ENCODE assay signal across 17 cellular contexts in genomic region chr17:34434065-34434464, GRCh38.
DNase-seq lines count a peak whose midpoint lies in the region; ATAC-seq, FAIRE-seq and TF ChIP-seq lines count a peak whose summit lies in the region.
"Had no signal": no experiment of that assay in that cellular context is flagged by ENCODE, and none has a peak within 500 bp of the region (broad histone marks: within the 10 kb centered on the region; RNA-seq: fewer than 3 reads in every experiment).

No MANE protein-coding gene starts in this region.

- H3K4me3 Mint-ChIP-seq in activated CD8-positive, alpha-beta T cell treated with anti-CD3 and anti-CD28 coated beads, Interleukin-2, amount 10 ng/mL, durations not matched to agents 7 days and 5 days: no peak overlapping the region
- H3K4me3 Mint-ChIP-seq: activated B cell treated with CpG ODN at 0.5 μM for 24 hours had no signal

- no peak for TF ChIP-seq POLR2A in GM12891 (IDR thresholded peaks at IDR 0.05; ENCODE audit: low read depth, low read length)
- no peak for TF ChIP-seq POLR2A in thyroid gland (IDR thresholded peaks at IDR 0.05)

- no peaks in the 10 kb centered on the region for H3K36me3 Mint-ChIP-seq in activated CD8-positive, alpha-beta T cell treated with anti-CD3 and anti-CD28 coated beads, Interleukin-2, amount 10 ng/mL, durations not matched to agents 7 days and 5 days (ENCODE audit: low read depth)
- H3K36me3 Mint-ChIP-seq: IgD-negative memory B cell had no signal

- no peak overlapping the region for H3K4me3 ChIP-seq in pancreas
- H3K4me3 ChIP-seq in thyroid gland (replicated peaks in 1 of 3): no peak overlapping the region
- H3K4me3 ChIP-seq: esophagus squamous epithelium, testis had no signal

- intact Hi-C loops in pancreas (cut with DNase I): no loop called here
- intact Hi-C loops in thyroid gland (cut with DNase I): no loop called here

- H3K36me3 ChIP-seq in pancreas (no peaks in the 10 kb centered on the region), thyroid gland (no peaks in the 10 kb centered on the region)
- H3K36me3 ChIP-seq: BE2C, esophagus squamous epithelium had no signal

- no peak for TF ChIP-seq CTCF in pancreas (IDR thresholded peaks at IDR 0.05)
- no peak for TF ChIP-seq CTCF in thyroid gland (IDR thresholded peaks at IDR 0.05)

- no peaks in the 10 kb centered on the region for H3K9me3 Mint-ChIP-seq in activated CD8-positive, alpha-beta T cell treated with anti-CD3 and anti-CD28 coated beads, Interleukin-2, amount 10 ng/mL, durations not matched to agents 7 days and 5 days (ENCODE audit: insufficient read depth)
- H3K9me3 Mint-ChIP-seq: activated B cell treated with CpG ODN at 0.5 μM for 24 hours had no signal

- H3K27me3 ChIP-seq in pancreas: no peaks in the 10 kb centered on the region
- no peaks in the 10 kb centered on the region for H3K27me3 ChIP-seq in thyroid gland
- H3K27me3 ChIP-seq: testis had no signal

- H3K9me3 ChIP-seq in pancreas: no peaks in the 10 kb centered on the region
- no peaks in the 10 kb centered on the region for H3K9me3 ChIP-seq in thyroid gland
- H3K9me3 ChIP-seq: BE2C, esophagus squamous epithelium, testis had no signal

- no peaks in the 10 kb centered on the region for H3K4me1 ChIP-seq in pancreas
- no peaks in the 10 kb centered on the region for H3K4me1 ChIP-seq in thyroid gland
- H3K4me1 ChIP-seq: BE2C, esophagus squamous epithelium, testis had no signal

- peaks cover 16% of the 10 kb centered on the region for H3K27me3 Mint-ChIP-seq in activated CD8-positive, alpha-beta T cell treated with anti-CD3 and anti-CD28 coated beads, Interleukin-2, amount 10 ng/mL, durations not matched to agents 7 days and 5 days (ENCODE audit: low read depth)

- DNase-seq in GM12891 (ENCODE audit: insufficient read length, low spot score) (no peak), NOMO-1 (lab: John Stamatoyannopoulos, UW; ENCODE audit: unreplicated experiment in 2 of 2) (peak; percentile 79 to 93), globus pallidus (ENCODE audit: low spot score) (peak; percentile 49), pancreas (peak in 1 of 6 donors; percentile 9), thyroid gland (no peak), GM19238 (ENCODE audit: insufficient read length, low spot score) (no peak)
- no peak for DNase-seq in activated CD8-positive, alpha-beta T cell treated with anti-CD3 and anti-CD28 coated beads, Interleukin-2, amount 10 ng/mL, durations not matched to agents 7 days and 5 days
- DNase-seq: activated B cell treated with CpG ODN at 0.5 μM for 24 hours; BE2C; DMS 273 treated with DMSO at 0.1 percent for 48 hours; esophagus squamous epithelium; NCI-H1092 treated with DMSO at 0.1 percent for 48 hours; NCI-H69; stimulated activated CD4-positive, alpha-beta T cell treated with anti-CD3 and anti-CD28 coated beads, Interleukin-4, amount 100 ng/mL, for 24 hours; testis had no signal

- no peak overlapping the region for H3K27ac Mint-ChIP-seq in activated CD8-positive, alpha-beta T cell treated with anti-CD3 and anti-CD28 coated beads, Interleukin-2, amount 10 ng/mL, durations not matched to agents 7 days and 5 days
- H3K27ac Mint-ChIP-seq: activated B cell treated with CpG ODN at 0.5 μM for 24 hours, IgD-negative memory B cell had no signal

- ATAC-seq in pancreas: peak; percentile 50 to 94 (median 78)
- ATAC-seq in activated CD8-positive, alpha-beta T cell treated with anti-CD3 and anti-CD28 coated beads, Interleukin-2, amount 10 ng/mL, durations not matched to agents 7 days and 5 days: no peak

- 35 to 42% methylated on average over 4 of the region's 4 CpGs for WGBS in pancreas, 2 donors
- whole genome bisulfite sequencing in thyroid gland, 2 donors: 46 to 64% methylated on average over 4 of the region's 4 CpGs

- POLR2A ChIA-PET in activated CD8-positive, alpha-beta T cell treated with anti-CD3 and anti-CD28 coated beads, Interleukin-2, amount 10 ng/mL, durations not matched to agents 7 days and 5 days (lab: Charles Lee): interaction anchor here (0.6 kb wide), 1 partner anchor 438 kb away, joined by 3 read pairs; no protein-coding TSS in a partner anchor

- no peaks in the 10 kb centered on the region for H3K4me1 Mint-ChIP-seq in activated CD8-positive, alpha-beta T cell treated with anti-CD3 and anti-CD28 coated beads, Interleukin-2, amount 10 ng/mL, durations not matched to agents 7 days and 5 days (ENCODE audit: low read depth)
- H3K4me1 Mint-ChIP-seq: activated B cell treated with CpG ODN at 0.5 μM for 24 hours, IgD-negative memory B cell had no signal

- H3K27ac ChIP-seq in pancreas (peak overlapping the region in 2 of 4 donors; percentile 28 to 37), thyroid gland (no peak overlapping the region)
- H3K27ac ChIP-seq: esophagus squamous epithelium, testis had no signal

- FAIRE-seq in GM12891 (lab: Jason Lieb, UNC) (no peak), pancreas (lab: Jason Lieb, UNC) (no peak)
- FAIRE-seq: H54 had no signal

- CTCF ChIA-PET in activated CD8-positive, alpha-beta T cell treated with anti-CD3 and anti-CD28 coated beads, Interleukin-2, amount 10 ng/mL, durations not matched to agents 7 days and 5 days (lab: Charles Lee): interaction anchor here (2.3 kb wide), 1 partner anchor 73 kb away, joined by 11 read pairs; no protein-coding TSS in a partner anchor

TF ChIP-seq in GM12891, 5 proteins besides CTCF, POLR2A, EP300 and RAD21:
- TF ChIP-seq TAF1 (IDR thresholded peaks at IDR 0.05; ENCODE audit: low read depth, low read length) (no peak), PAX5 (IDR thresholded peaks at IDR 0.05; ENCODE audit: insufficient read depth, low read length, severe bottlenecking) (no peak), SPI1 (IDR thresholded peaks at IDR 0.05; ENCODE audit: low read depth, low read length) (peak; percentile 29; the same call in 1 of the 2 replicates)

Comparison
In these comparisons a context has a peak if more than half of its experiments do, and no peak if none do; other contexts are left out.
1. DNase-seq: peak in NOMO-1 (2 of 2) and globus pallidus (single experiment); none in GM12891 (single experiment), activated CD8-positive, alpha-beta T cell treated with anti-CD3 and anti-CD28 coated beads, Interleukin-2, amount 10 ng/mL, durations not matched to agents 7 days and 5 days (single experiment), thyroid gland (0 of 2) and GM19238 (single experiment).